23 cellular contexts compared by ENCODE assay signal in genomic region chr17:60645918-60646523, GRCh38. TPM values are rescaled to one million over a fixed set of nuclear protein-coding genes. Genes with fewer than 3 reads are reported as not detected.
DNase-seq lines count a peak whose midpoint lies in the region; ATAC-seq and TF ChIP-seq lines count a peak whose summit lies in the region.
"Had no signal": no experiment of that assay in that cellular context is flagged by ENCODE, and none has a peak within 500 bp of the region (broad histone marks: within the 10 kb centered on the region; RNA-seq: fewer than 3 reads in every experiment).

No MANE protein-coding gene starts in this region.

- no peaks in the 10 kb centered on the region; the same call in none of the 2 replicates for H4K20me1 ChIP-seq in GM23338 (replicated peaks; ENCODE audit: insufficient read depth)

- H3K27ac Mint-ChIP-seq in GM23338: no peak overlapping the region; the same call in 1 of the 2 replicates
- H3K27ac Mint-ChIP-seq in brain: peak overlapping the region in 4 of 5 experiments; percentile 41 to 84 (median 61)

- H3K4me1 ChIP-seq in GM23338 (ENCODE audit: insufficient read depth): no peaks in the 10 kb centered on the region
- no peaks in the 10 kb centered on the region for H3K4me1 ChIP-seq in neutrophil (ENCODE audit: control insufficient read depth in 1 of 2, insufficient read depth in 1 of 2, low read depth in 1 of 2, low read length in 1 of 2)
- H3K4me1 ChIP-seq: BLaER1 had no signal

- peaks cover 28% of the 10 kb centered on the region for H3K36me3 Mint-ChIP-seq in GM23338 (ENCODE audit: low read depth)
- H3K36me3 Mint-ChIP-seq in brain: peaks cover 60% of the 10 kb centered on the region

- H3K4me3 ChIP-seq in GM23338 (no peak overlapping the region), neutrophil (ENCODE audit: low read depth in 1 of 2, low read length in 1 of 2) (no peak overlapping the region)
- H3K4me3 ChIP-seq: BLaER1, psoas muscle, SJSA1, thoracic aorta had no signal

- no peaks in the 10 kb centered on the region for H3K9me3 ChIP-seq in neutrophil
- H3K9me3 ChIP-seq: BLaER1, psoas muscle, SJSA1, thoracic aorta had no signal

- H2AFZ ChIP-seq in GM23338: no peak overlapping the region

- no peaks in the 10 kb centered on the region for H3K27me3 ChIP-seq in GM23338 (ENCODE audit: insufficient read depth)
- H3K27me3 ChIP-seq in neutrophil: no peaks in the 10 kb centered on the region
- H3K27me3 ChIP-seq: BLaER1, SJSA1 had no signal

- H3K9me2 ChIP-seq in GM23338 (ENCODE audit: insufficient read depth): no peaks in the 10 kb centered on the region

- TF ChIP-seq CTCF in GM23338 (conservative IDR thresholded peaks at IDR 0.05; ENCODE audit: low read depth in 2 of 2) (no peak), brain (conservative IDR thresholded peaks at IDR 0.05) (no peak), neutrophil (IDR thresholded peaks at IDR 0.05) (no peak)

- H3K79me2 ChIP-seq in GM23338 (replicated peaks; ENCODE audit: insufficient read depth): peaks cover 30% of the 10 kb centered on the region

- no peaks in the 10 kb centered on the region for H3F3A ChIP-seq in GM23338 (replicated peaks; ENCODE audit: low read depth)

- no peak overlapping the region for H3K4me2 ChIP-seq in GM23338
- H3K4me2 ChIP-seq: BLaER1 had no signal

- H3K27ac ChIP-seq in GM23338 (ENCODE audit: low read depth) (peak overlapping the region; percentile 37; the same call in 1 of the 2 replicates), neutrophil (peak overlapping the region; percentile 26)
- H3K27ac ChIP-seq: BLaER1, psoas muscle, SJSA1, thoracic aorta had no signal

- H3K27me3 Mint-ChIP-seq in GM23338 (ENCODE audit: insufficient read depth, low read depth, poor library complexity) (peaks cover 8% of the 10 kb centered on the region), brain (no peaks in the 10 kb centered on the region)
- H3K27me3 Mint-ChIP-seq: naive B cell had no signal

- H3K36me3 ChIP-seq in GM23338 (ENCODE audit: insufficient read depth): no peaks in the 10 kb centered on the region
- H3K36me3 ChIP-seq in neutrophil: peaks cover 35% of the 10 kb centered on the region

- H3K9me3 Mint-ChIP-seq in GM23338 (no peaks in the 10 kb centered on the region), brain (no peaks in the 10 kb centered on the region)
- H3K9me3 Mint-ChIP-seq: naive B cell had no signal

- 0 out of 3 replicates have a peak, but pooled peaks cover 3% of the 10 kb centered on the region for H3K4me1 Mint-ChIP-seq in GM23338
- peaks cover 23% of the 10 kb centered on the region for H3K4me1 Mint-ChIP-seq in brain

- no peak overlapping the region for H3K4me3 Mint-ChIP-seq in GM23338
- peak overlapping the region in 1 of 5 experiments; percentile 1 for H3K4me3 Mint-ChIP-seq in brain
- H3K4me3 Mint-ChIP-seq: naive B cell had no signal

- ATAC-seq in GM23338 (no peak), HG02884 (IDR thresholded peaks at IDR 0.05; ENCODE audit: unreplicated experiment) (no peak), HG03039 (IDR thresholded peaks at IDR 0.05; ENCODE audit: unreplicated experiment) (no peak)
- ATAC-seq: psoas muscle had no signal

- DNase-seq in GM23338 (ENCODE audit: low spot score) (no peak), NCI-H1436 (lab: John Stamatoyannopoulos, UW) (peak; percentile 91), GM19238 (ENCODE audit: insufficient read length, low spot score) (no peak)
- DNase-seq in activated CD4-positive, alpha-beta T cell treated with anti-CD3 and anti-CD28 coated beads, Interleukin-2, amount 50 U/mL, for 48 hours: no peak
- DNase-seq: activated CD4-positive, alpha-beta T cell treated with anti-CD3 and anti-CD28 coated beads for 4 hours; activated naive CD4-positive, alpha-beta T cell; amygdala; cerebellar nuclear complex; DMS 273 treated with DMSO at 0.1 percent for 48 hours; mammary epithelial cell; naive B cell; NCI-H1694 treated with DMSO at 0.1 percent for 48 hours; NCI-H526; psoas muscle; small intestine; stimulated activated CD4-positive, alpha-beta T cell treated with anti-CD3 and anti-CD28 coated beads, Interleukin-4, amount 100 ng/mL, for 24 hours had no signal

TF ChIP-seq in GM23338, 12 proteins besides CTCF, POLR2A, EP300 and RAD21 (continues in another document):
- no peak for TF ChIP-seq ZNF462 (CRISPR knock-in tag; IDR thresholded peaks at IDR 0.05)
- TF ChIP-seq NANOG (IDR thresholded peaks at IDR 0.05; ENCODE audit: borderline replicate concordance): no peak

RNA-seq across cellular contexts. Expression of gene BCAS3, which starts 31.6 kb away (rescaled TPM):
- 19.7 and 28.0 TPM in 2 replicates for total RNA-seq in GM23338 (2014; rRNA removed; shearing (Covaris generic))
- polyA plus RNA-seq in GM23338 (2016; fragmentation: Nextera tagmentation; extraction: Ambion mirVana) (8.2 and 10.2 TPM in 2 replicates), brain (ENCODE audit: insufficient read depth, low read depth, low replicate concordance) (56.2 TPM)

RNA-seq across cellular contexts. Expression of gene PPM1D, which starts 46.0 kb away (rescaled TPM):
- 13.3 and 13.7 TPM in 2 replicates for total RNA-seq in GM23338 (2014; rRNA removed; shearing (Covaris generic))
- polyA plus RNA-seq in GM23338 (2016; fragmentation: Nextera tagmentation; extraction: Ambion mirVana) (7.8 and 7.9 TPM in 2 replicates), brain (ENCODE audit: insufficient read depth, low read depth, low replicate concordance) (14.6 TPM)
